7 cellular contexts compared by ENCODE assay signal in the genomic region with DNA sequence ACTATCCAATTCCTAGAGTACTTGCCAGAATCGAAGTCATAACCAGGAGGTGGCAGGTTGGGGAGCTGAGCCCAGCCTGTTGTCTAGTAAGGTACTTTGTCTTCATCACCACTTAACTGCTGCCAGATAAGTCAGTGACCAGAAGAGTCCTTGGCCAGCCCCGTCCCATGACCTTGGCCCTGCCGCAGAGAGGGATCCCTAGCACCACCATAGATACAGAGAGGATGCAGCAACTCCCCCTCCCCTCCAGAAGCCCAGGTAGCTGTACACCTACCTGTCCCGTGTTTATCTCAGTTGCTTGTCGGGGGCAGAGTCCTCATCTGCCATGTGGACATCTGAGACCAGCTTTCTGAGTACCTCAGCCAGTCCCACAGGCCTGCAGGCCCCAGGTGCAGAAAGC.
"Had no signal": no experiment of that assay in that cellular context is flagged by ENCODE, and none has a peak within 500 bp of the region (broad histone marks: within the 10 kb centered on the region; RNA-seq: fewer than 3 reads in every experiment).

No MANE protein-coding gene starts in this region.

- H3K4me3 ChIP-seq: GM12878 had no signal

- ATAC-seq: GM12878 had no signal

- FAIRE-seq: G401.6, GM12878, GM12891, GM18507, GM19239 had no signal

- DNase-seq: GDM1, GF-D8 had no signal
